In genomic region chr13:41019027-41019487, GRCh38 we compare ENCODE assay signal across 8 cellular contexts. TPM values are rescaled to one million over a fixed set of nuclear protein-coding genes. Genes with fewer than 3 reads are reported as not detected.
DNase-seq lines count a peak whose midpoint lies in the region; ATAC-seq and TF ChIP-seq lines count a peak whose summit lies in the region.

Gene ELF1 (minus strand): TSS chr13:41019316. CDS start chr13:40982054, 37,262 bp downstream.

- CTCF ChIA-PET in activated naive CD4-positive, alpha-beta T cell treated with anti-CD3 and anti-CD28 coated beads for 36 hours (lab: Charles Lee): interaction anchor here (1.0 to 3.1 kb wide), 7 partner anchors 10 to 204 kb away, joined by 3 to 25 read pairs (median 8); no protein-coding TSS in a partner anchor

- no peaks in the 10 kb centered on the region for H3K9me3 Mint-ChIP-seq in activated naive CD4-positive, alpha-beta T cell treated with anti-CD3 and anti-CD28 coated beads for 36 hours

- no peaks in the 10 kb centered on the region for H3K9me3 ChIP-seq in RWPE2 (ENCODE audit: severe bottlenecking)

- peaks cover 4% of the 10 kb centered on the region; the same call in 1 of the 2 replicates for H3K36me3 ChIP-seq in RWPE2 (ENCODE audit: low read depth)

- peaks cover 12% of the 10 kb centered on the region for H3K36me3 Mint-ChIP-seq in activated naive CD4-positive, alpha-beta T cell treated with anti-CD3 and anti-CD28 coated beads for 36 hours (ENCODE audit: low read depth)

- no peaks in the 10 kb centered on the region for H3K27me3 ChIP-seq in RWPE2 (ENCODE audit: insufficient read depth, poor library complexity, severe bottlenecking)

- peak within 1 kb of the TSS; percentile 81 for H3K27ac ChIP-seq in RWPE2 (ENCODE audit: poor library complexity, severe bottlenecking)

- H3K4me1 Mint-ChIP-seq in activated naive CD4-positive, alpha-beta T cell treated with anti-CD3 and anti-CD28 coated beads for 36 hours (ENCODE audit: low read depth): peaks cover 32% of the 10 kb centered on the region

- DNase-seq in DMS53 (lab: John Stamatoyannopoulos, UW) (peak; percentile 92), RWPE2 (ENCODE audit: low spot score) (no peak), Right ventricle myocardium inferior (ENCODE audit: missing footprints) (no peak), renal cortical epithelial cell (ENCODE audit: low read depth) (peak; percentile 91), NCI-H2107 treated with DMSO at 0.1 percent for 48 hours (lab: John Stamatoyannopoulos, UW; ENCODE audit: unreplicated experiment) (no peak)
- DNase-seq in activated naive CD4-positive, alpha-beta T cell treated with anti-CD3 and anti-CD28 coated beads for 36 hours: peak; percentile 67

- H3K4me3 ChIP-seq in RWPE2 (ENCODE audit: severe bottlenecking): peak within 1 kb of the TSS; percentile 45

- H3K27ac Mint-ChIP-seq in activated naive CD4-positive, alpha-beta T cell treated with anti-CD3 and anti-CD28 coated beads for 36 hours: peak within 1 kb of the TSS; percentile 99

- no peak for TF ChIP-seq CTCF in RWPE2 (IDR thresholded peaks at IDR 0.05; ENCODE audit: poor library complexity, severe bottlenecking)

- ATAC-seq in GM19455 (IDR thresholded peaks at IDR 0.05; ENCODE audit: unreplicated experiment) (peak; percentile 88), HG03521 (IDR thresholded peaks at IDR 0.05; ENCODE audit: unreplicated experiment) (peak; percentile 87), RWPE2 (ENCODE audit: low read depth) (peak; percentile 94), Right ventricle myocardium inferior (peak; percentile 76)

- H3K27me3 Mint-ChIP-seq in activated naive CD4-positive, alpha-beta T cell treated with anti-CD3 and anti-CD28 coated beads for 36 hours (ENCODE audit: low read depth): no peaks in the 10 kb centered on the region

- intact Hi-C loops in activated naive CD4-positive, alpha-beta T cell treated with anti-CD3 and anti-CD28 coated beads for 36 hours (cut with micrococcal nuclease): loop anchor here (1.0 to 10.0 kb wide), 6 partner anchors 14 to 1984 kb away; partner anchors contain the start of genes NAA16, NHLRC3, PROSER1 and WBP4
- intact Hi-C loops in Right ventricle myocardium inferior (cut with DNase I): no loop called here

- H3K4me3 Mint-ChIP-seq in activated naive CD4-positive, alpha-beta T cell treated with anti-CD3 and anti-CD28 coated beads for 36 hours: peak within 1 kb of the TSS; percentile 89

- H3K4me1 ChIP-seq in RWPE2 (ENCODE audit: insufficient read depth, poor library complexity, severe bottlenecking): peaks cover 19% of the 10 kb centered on the region

RNA-seq across cellular contexts. Expression of gene ELF1, which starts in this region (rescaled TPM):
- total RNA-seq in activated naive CD4-positive, alpha-beta T cell treated with anti-CD3 and anti-CD28 coated beads for 36 hours: 10 to 100 TPM; 61.7 to 62.3 TPM
- total RNA-seq in Right ventricle myocardium inferior (36.7 TPM), renal cortical epithelial cell (75.2 and 122 TPM in 2 replicates)

Comparison
In these comparisons a context has a peak if more than half of its experiments do, and no peak if none do; other contexts are left out.
1. DNase-seq: peak in DMS53 (single experiment), activated naive CD4-positive, alpha-beta T cell treated with anti-CD3 and anti-CD28 coated beads for 36 hours (single experiment) and renal cortical epithelial cell (single experiment); none in RWPE2 (single experiment), Right ventricle myocardium inferior (single experiment) and NCI-H2107 treated with DMSO at 0.1 percent for 48 hours (single experiment).
2. Peak in every context shown above with its lines, with median percentiles within 50 percentile points of each other: ATAC-seq.